Comparison of ENCODE assay signal across 21 cellular contexts in the genomic region with DNA sequence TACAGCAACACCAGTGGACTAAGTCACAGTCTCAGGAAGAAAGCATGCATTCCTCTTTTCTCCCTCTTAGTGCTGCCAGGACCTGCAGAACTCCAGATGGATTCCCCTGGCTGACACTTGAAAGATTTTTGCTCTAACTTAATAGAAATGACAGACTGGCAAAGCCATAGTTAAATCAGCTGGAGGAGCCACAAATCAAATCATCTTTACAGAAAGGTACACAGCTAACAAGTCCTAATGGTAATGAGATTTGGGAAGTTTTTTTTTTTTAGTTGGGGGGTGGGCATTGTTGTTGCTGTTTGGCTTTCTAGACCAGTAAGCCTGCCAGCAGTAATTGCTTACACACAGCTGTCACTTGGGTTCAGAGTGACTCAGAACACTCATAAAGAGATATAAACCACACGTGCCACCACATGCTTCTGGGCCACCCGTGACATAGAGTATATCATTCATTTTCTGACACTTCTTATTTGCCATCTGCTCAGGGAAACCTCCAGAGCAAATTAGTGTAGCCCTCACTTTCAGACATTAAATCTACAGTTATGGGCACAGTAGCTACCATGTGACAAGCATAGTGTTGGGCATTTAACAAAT.
A peak's percentile ranks its signal among the peaks of the same experiment; 100 is the strongest.
DNase-seq lines count a peak whose midpoint lies in the region; ATAC-seq and TF ChIP-seq lines count a peak whose summit lies in the region.
"Had no signal": no experiment of that assay in that cellular context is flagged by ENCODE, and none has a peak within 500 bp of the region (broad histone marks: within the 10 kb centered on the region; RNA-seq: fewer than 3 reads in every experiment).

No MANE protein-coding gene starts in this region.

- intact Hi-C loops in lower lobe of right lung (cut with DNase I) = no loop called here

- TF ChIP-seq CTCF in lower lobe of right lung (IDR thresholded peaks at IDR 0.05) = no peak

- H3K27me3 ChIP-seq in lower lobe of right lung (ENCODE audit: low read depth) = no peaks in the 10 kb centered on the region
- H3K27me3 ChIP-seq: ascending aorta, thyroid gland had no signal

- DNase-seq in M059J (ENCODE audit: low read depth) (peak; percentile 73), RPMI7951 (ENCODE audit: low read depth) (peak; percentile 26), myocyte (ENCODE audit: low read depth) (peak; percentile 88), DMS153 treated with DMSO at 0.1 percent for 48 hours (lab: John Stamatoyannopoulos, UW; ENCODE audit: unreplicated experiment) (no peak), lower lobe of right lung (no peak), left lobe of liver (ENCODE audit: low spot score) (no peak)
- DNase-seq: activated CD4-positive, alpha-beta T cell treated with anti-CD3 and anti-CD28 coated beads for 4 hours; CD8-positive, alpha-beta T cell; effector CD4-positive, alpha-beta T cell; left ventricle myocardium inferior; NCI-H1048; NCI-H2029; NCI-H510A; posterior cingulate gyrus; SHP77; stimulated activated naive B cell treated with anti-CD40 and anti-IgM and Interleukin-4, amounts not matched to agents 10 μg/mL and 1 μg/mL and 100 μg/mL, for 72 hours; T-cell; thyroid gland had no signal

- no peaks in the 10 kb centered on the region for H3K36me3 ChIP-seq in lower lobe of right lung
- H3K36me3 ChIP-seq: ascending aorta, left ventricle myocardium inferior, thyroid gland had no signal

- no peaks in the 10 kb centered on the region for H3K4me1 ChIP-seq in lower lobe of right lung
- H3K4me1 ChIP-seq: ascending aorta, left ventricle myocardium inferior, thyroid gland had no signal

- H3K9me3 ChIP-seq in lower lobe of right lung = no peaks in the 10 kb centered on the region
- H3K9me3 ChIP-seq: ascending aorta, thyroid gland had no signal

- no peak overlapping the region for H3K4me3 ChIP-seq in lower lobe of right lung
- H3K4me3 ChIP-seq: ascending aorta, left ventricle myocardium inferior, thyroid gland had no signal

- H3K27ac ChIP-seq in lower lobe of right lung = no peak overlapping the region
- H3K27ac ChIP-seq: ascending aorta, left ventricle myocardium inferior, thyroid gland had no signal

- ATAC-seq in GM18520 (IDR thresholded peaks at IDR 0.05; ENCODE audit: unreplicated experiment) (peak; percentile 57), lower lobe of right lung (no peak), left lobe of liver (no peak)
- ATAC-seq: CD8-positive, alpha-beta T cell; esophagus mucosa; stimulated activated naive B cell treated with anti-CD40 and anti-IgM and Interleukin-4, amounts not matched to agents 10 μg/mL and 1 μg/mL and 100 μg/mL, for 72 hours; T-cell had no signal

Comparison
In these comparisons a context has a peak if more than half of its experiments do, and no peak if none do; other contexts are left out.
1. DNase-seq: peak in M059J (single experiment), RPMI7951 (single experiment) and myocyte (single experiment); none in DMS153 treated with DMSO at 0.1 percent for 48 hours (single experiment), lower lobe of right lung (single experiment) and left lobe of liver (single experiment).